7 cellular contexts compared by ENCODE assay signal in genomic region chr1:190678-191077, GRCh38.
DNase-seq lines count a peak whose midpoint lies in the region; ATAC-seq, FAIRE-seq and TF ChIP-seq lines count a peak whose summit lies in the region.
"Not testable (repeated sequence)": the region's sequence is repeated elsewhere in the genome, so short reads cannot be mapped to it uniquely, and the experiment has no call there.

No MANE protein-coding gene starts in this region.

- H3K27ac ChIP-seq in CD8-positive, alpha-beta memory T cell (ENCODE audit: low read depth, low read length): not testable (repeated sequence)
- H3K27ac ChIP-seq in angular gyrus (ENCODE audit: low read depth, low read length): peak overlapping the region; percentile 92
- peak overlapping the region; percentile 41 for H3K27ac ChIP-seq in endodermal cell (ENCODE audit: low read depth, low read length)
- H3K27ac ChIP-seq in HepG2 (ENCODE audit: extremely low read length, insufficient read depth, low read length): peak overlapping the region; percentile 80

- H3K4me3 Mint-ChIP-seq in CD8-positive, alpha-beta memory T cell: peak overlapping the region in 1 of 7 donors; percentile 48
- not testable (repeated sequence) for H3K4me3 Mint-ChIP-seq in T-helper 17 cell, endodermal cell, nephron progenitor cell

- TF ChIP-seq POLR2A in HepG2 (IDR thresholded peaks at IDR 0.05; ENCODE audit: insufficient read depth in 1 of 2, low read depth in 2 of 2, low read length in 2 of 2): not testable (repeated sequence)

- not testable (repeated sequence) for H2AFZ ChIP-seq in HepG2 (ENCODE audit: low read length)

- peak overlapping the region in 6 of 8 donors; percentile 70 to 92 (median 86) for H3K27ac Mint-ChIP-seq in CD8-positive, alpha-beta memory T cell
- H3K27ac Mint-ChIP-seq in T-helper 17 cell: peak overlapping the region; percentile 85
- H3K27ac Mint-ChIP-seq in endodermal cell: not testable (repeated sequence)
- H3K27ac Mint-ChIP-seq in nephron progenitor cell: peak overlapping the region; percentile 88

- not testable (repeated sequence) for H3K4me3 ChIP-seq in CD8-positive, alpha-beta memory T cell (ENCODE audit: low read length); endodermal cell (ENCODE audit: low read length)
- peak overlapping the region in 2 of 3 experiments; percentile 4 to 39; a peak in 1 of 6 replicates for H3K4me3 ChIP-seq in HepG2 (replicated peaks in 1 of 3; ENCODE audit: insufficient read depth in 1 of 3, low read depth in 2 of 3, low read length in 3 of 3)

- BruUV-seq in HepG2 (replicated peaks; lab: Mats Ljungman, UMichigan): TSS peak; percentile 98

- peak overlapping the region; percentile 67 for H3K4me2 ChIP-seq in HepG2 (ENCODE audit: low read depth, low read length)

- not testable (repeated sequence) for H3K79me2 ChIP-seq in HepG2 (ENCODE audit: insufficient read depth, low read length)

- 90 to 100% methylated on average over 2 to 4 of the region's 6 CpGs for WGBS in endodermal cell (ENCODE audit: insufficient coverage in 1 of 2, insufficient read length in 1 of 2), 2 experiments
- WGBS in HepG2 (ENCODE audit: low lambda C conversion rate): 2% methylated on average over 5 of the region's 6 CpGs

- peak in 1 of 5 donors; percentile 21 for DNase-seq in CD8-positive, alpha-beta memory T cell
- not testable (repeated sequence) for DNase-seq in T-helper 17 cell, endodermal cell, nephron progenitor cell
- DNase-seq in HepG2 (ENCODE audit: low spot score): peak; percentile 23
- peak; percentile 1 for DNase-seq in stimulated activated CD4-positive, alpha-beta T cell treated with anti-CD3 and anti-CD28 coated beads, Interleukin-4, amount 100 ng/mL, for 24 hours

- POLR2A ChIA-PET in CD8-positive, alpha-beta memory T cell (lab: Charles Lee); HepG2 (lab: Yijun Ruan, JAX): not testable (repeated sequence)

- H3K4me1 ChIP-seq in CD8-positive, alpha-beta memory T cell (ENCODE audit: insufficient read depth, low read length); endodermal cell (ENCODE audit: control insufficient read depth, insufficient read depth, low read length): not testable (repeated sequence)
- peaks cover 19% of the 10 kb centered on the region for H3K4me1 ChIP-seq in HepG2 (ENCODE audit: insufficient read depth, low read length)

- not testable (repeated sequence) for FAIRE-seq in HepG2 (lab: Jason Lieb, UNC)

- not testable (repeated sequence) for H3K9me3 ChIP-seq in CD8-positive, alpha-beta memory T cell (ENCODE audit: low read length); T-helper 17 cell (ENCODE audit: control insufficient read depth, low read length, poor library complexity, severe bottlenecking); endodermal cell (ENCODE audit: control insufficient read depth, low read length); HepG2 (ENCODE audit: low read length)

- in situ Hi-C loops in HepG2 (cut with HindIII; ENCODE audit: extremely low pct_ligation_motif_present, low pct_unique_long_range_greater_than_20kb): not testable (repeated sequence)

- H3K27me3 Mint-ChIP-seq in CD8-positive, alpha-beta memory T cell; T-helper 17 cell; endodermal cell (ENCODE audit: insufficient read depth); nephron progenitor cell (ENCODE audit: low read depth, poor library complexity): not testable (repeated sequence)

- not testable (repeated sequence) for ATAC-seq in T-helper 17 cell, HepG2

- not testable (repeated sequence) for H3K36me3 ChIP-seq in CD8-positive, alpha-beta memory T cell (ENCODE audit: insufficient read depth, low read length); endodermal cell (ENCODE audit: control insufficient read depth, insufficient read depth, low read length); HepG2 (replicated peaks in 1 of 2; ENCODE audit: control insufficient read depth in 1 of 2, insufficient read depth in 2 of 2, low read length in 2 of 2)

- not testable (repeated sequence) for H3K9ac ChIP-seq in endodermal cell (ENCODE audit: extremely low read depth, low read length, poor library complexity, severe bottlenecking)
- peak overlapping the region; percentile 58 for H3K9ac ChIP-seq in HepG2 (ENCODE audit: insufficient read depth, low read depth, low read length)

- H3K36me3 Mint-ChIP-seq in CD8-positive, alpha-beta memory T cell: peaks cover 0 to 11% (median 2%) of the 10 kb centered on the region in 3 donors
- not testable (repeated sequence) for H3K36me3 Mint-ChIP-seq in T-helper 17 cell (ENCODE audit: low read depth); endodermal cell (ENCODE audit: low read depth); nephron progenitor cell (ENCODE audit: low read depth)

- H3K27me3 ChIP-seq in CD8-positive, alpha-beta memory T cell (ENCODE audit: insufficient read depth, low read length, poor library complexity, severe bottlenecking); endodermal cell (ENCODE audit: control insufficient read depth, insufficient read depth, low read length, poor library complexity, severe bottlenecking); HepG2 (ENCODE audit: control insufficient read depth in 1 of 2, insufficient read depth in 2 of 2, low read length in 2 of 2): not testable (repeated sequence)

- peaks cover 8 to 13% (median 11%) of the 10 kb centered on the region in 3 donors for H3K4me1 Mint-ChIP-seq in CD8-positive, alpha-beta memory T cell
- H3K4me1 Mint-ChIP-seq in T-helper 17 cell, endodermal cell, nephron progenitor cell: not testable (repeated sequence)

- intact Hi-C loops in HepG2 (cut with micrococcal nuclease; ENCODE audit: unreplicated experiment): not testable (repeated sequence)

- not testable (repeated sequence) for TF ChIP-seq CTCF in endodermal cell (conservative IDR thresholded peaks at IDR 0.05); HepG2 (CRISPR knock-in tag; IDR thresholded peaks at IDR 0.05); nephron progenitor cell (IDR thresholded peaks at IDR 0.05)

- TF ChIP-seq EP300 in HepG2 (IDR thresholded peaks at IDR 0.05; ENCODE audit: low read depth in 2 of 2, low read length in 2 of 2); HepG2 (CRISPR knock-in tag; IDR thresholded peaks at IDR 0.05; ENCODE audit: borderline replicate concordance): not testable (repeated sequence)

- H3K9me3 Mint-ChIP-seq in CD8-positive, alpha-beta memory T cell; endodermal cell; nephron progenitor cell: not testable (repeated sequence)

- not testable (repeated sequence) for TF ChIP-seq RAD21 in HepG2 (CRISPR knock-in tag; IDR thresholded peaks at IDR 0.05)

- CTCF ChIA-PET in CD8-positive, alpha-beta memory T cell (lab: Charles Lee); HepG2 (lab: Yijun Ruan, JAX; ENCODE audit: low intra/inter-chr PET ratio, low total read pairs): not testable (repeated sequence)

- H4K20me1 ChIP-seq in HepG2 (ENCODE audit: insufficient read depth, low read length): not testable (repeated sequence)

TF ChIP-seq in HepG2, 621 proteins besides CTCF, POLR2A, EP300 and RAD21 (continues in another document):
- TF ChIP-seq ARID5B (CRISPR knock-in tag; IDR thresholded peaks at IDR 0.05): 0 out of 2 replicates have a peak, but pooled peaks have one; percentile 30
- TF ChIP-seq ZBTB37 (CRISPR knock-in tag; IDR thresholded peaks at IDR 0.05): 0 out of 2 replicates have a peak, but pooled peaks have one; percentile 38
